In the genomic region with DNA sequence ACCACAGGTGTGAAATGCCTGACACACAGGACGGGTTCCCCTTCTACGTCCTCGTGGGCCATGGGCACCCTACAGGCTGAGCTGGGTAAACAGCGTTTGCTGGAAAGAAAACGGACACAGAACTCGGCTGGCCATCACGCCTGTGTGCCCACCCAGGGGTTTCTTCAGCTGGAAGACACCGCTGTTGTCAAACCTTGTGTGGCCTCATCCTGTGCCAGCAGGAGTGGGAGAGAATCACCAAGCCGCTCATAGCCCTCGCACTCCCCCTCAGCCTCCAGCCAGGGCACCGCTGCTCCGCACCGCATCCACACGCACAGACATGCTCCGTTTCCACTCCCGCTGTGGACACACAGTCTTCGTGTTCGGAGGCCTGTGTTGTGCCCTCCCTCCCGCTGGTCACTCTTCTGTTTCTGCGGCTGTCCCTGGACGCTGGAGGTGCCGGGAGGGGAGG, we compare ENCODE assay signal across 1 cellular context.
TF ChIP-seq lines count a peak whose summit lies in the region.

No MANE protein-coding gene starts in this region.

TF ChIP-seq in WTC11, 78 proteins besides CTCF, POLR2A, EP300 and RAD21 (continued from another document):
- TF ChIP-seq, protein P1, sequence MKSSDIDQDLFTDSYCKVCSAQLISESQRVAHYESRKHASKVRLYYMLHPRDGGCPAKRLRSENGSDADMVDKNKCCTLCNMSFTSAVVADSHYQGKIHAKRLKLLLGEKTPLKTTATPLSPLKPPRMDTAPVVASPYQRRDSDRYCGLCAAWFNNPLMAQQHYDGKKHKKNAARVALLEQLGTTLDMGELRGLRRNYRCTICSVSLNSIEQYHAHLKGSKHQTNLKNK (CRISPR knock-in tag; IDR thresholded peaks at IDR 0.05): no peak
- TF ChIP-seq ELF4 (CRISPR knock-in tag; IDR thresholded peaks at IDR 0.05; ENCODE audit: low read depth) (no peak), NR3C1 (CRISPR knock-in tag; conservative IDR thresholded peaks at IDR 0.05; ENCODE audit: low read depth) (no peak), TP53 (CRISPR knock-in tag; IDR thresholded peaks at IDR 0.05) (no peak)
- TF ChIP-seq, protein P2, sequence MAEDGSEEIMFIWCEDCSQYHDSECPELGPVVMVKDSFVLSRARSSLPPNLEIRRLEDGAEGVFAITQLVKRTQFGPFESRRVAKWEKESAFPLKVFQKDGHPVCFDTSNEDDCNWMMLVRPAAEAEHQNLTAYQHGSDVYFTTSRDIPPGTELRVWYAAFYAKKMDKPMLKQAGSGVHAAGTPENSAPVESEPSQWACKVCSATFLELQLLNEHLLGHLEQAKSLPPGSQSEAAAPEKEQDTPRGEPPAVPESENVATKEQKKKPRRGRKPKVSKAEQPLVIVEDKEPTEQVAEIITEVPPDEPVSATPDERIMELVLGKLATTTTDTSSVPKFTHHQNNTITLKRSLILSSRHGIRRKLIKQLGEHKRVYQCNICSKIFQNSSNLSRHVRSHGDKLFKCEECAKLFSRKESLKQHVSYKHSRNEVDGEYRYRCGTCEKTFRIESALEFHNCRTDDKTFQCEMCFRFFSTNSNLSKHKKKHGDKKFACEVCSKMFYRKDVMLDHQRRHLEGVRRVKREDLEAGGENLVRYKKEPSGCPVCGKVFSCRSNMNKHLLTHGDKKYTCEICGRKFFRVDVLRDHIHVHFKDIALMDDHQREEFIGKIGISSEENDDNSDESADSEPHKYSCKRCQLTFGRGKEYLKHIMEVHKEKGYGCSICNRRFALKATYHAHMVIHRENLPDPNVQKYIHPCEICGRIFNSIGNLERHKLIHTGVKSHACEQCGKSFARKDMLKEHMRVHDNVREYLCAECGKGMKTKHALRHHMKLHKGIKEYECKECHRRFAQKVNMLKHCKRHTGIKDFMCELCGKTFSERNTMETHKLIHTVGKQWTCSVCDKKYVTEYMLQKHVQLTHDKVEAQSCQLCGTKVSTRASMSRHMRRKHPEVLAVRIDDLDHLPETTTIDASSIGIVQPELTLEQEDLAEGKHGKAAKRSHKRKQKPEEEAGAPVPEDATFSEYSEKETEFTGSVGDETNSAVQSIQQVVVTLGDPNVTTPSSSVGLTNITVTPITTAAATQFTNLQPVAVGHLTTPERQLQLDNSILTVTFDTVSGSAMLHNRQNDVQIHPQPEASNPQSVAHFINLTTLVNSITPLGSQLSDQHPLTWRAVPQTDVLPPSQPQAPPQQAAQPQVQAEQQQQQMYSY (CRISPR knock-in tag; IDR thresholded peaks at IDR 0.05): no peak
- TF ChIP-seq, protein P3, sequence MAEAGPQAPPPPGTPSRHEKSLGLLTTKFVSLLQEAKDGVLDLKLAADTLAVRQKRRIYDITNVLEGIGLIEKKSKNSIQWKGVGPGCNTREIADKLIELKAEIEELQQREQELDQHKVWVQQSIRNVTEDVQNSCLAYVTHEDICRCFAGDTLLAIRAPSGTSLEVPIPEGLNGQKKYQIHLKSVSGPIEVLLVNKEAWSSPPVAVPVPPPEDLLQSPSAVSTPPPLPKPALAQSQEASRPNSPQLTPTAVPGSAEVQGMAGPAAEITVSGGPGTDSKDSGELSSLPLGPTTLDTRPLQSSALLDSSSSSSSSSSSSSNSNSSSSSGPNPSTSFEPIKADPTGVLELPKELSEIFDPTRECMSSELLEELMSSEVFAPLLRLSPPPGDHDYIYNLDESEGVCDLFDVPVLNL (CRISPR knock-in tag; IDR thresholded peaks at IDR 0.05; ENCODE audit: borderline replicate concordance, low read depth): no peak
- TF ChIP-seq, protein P4, sequence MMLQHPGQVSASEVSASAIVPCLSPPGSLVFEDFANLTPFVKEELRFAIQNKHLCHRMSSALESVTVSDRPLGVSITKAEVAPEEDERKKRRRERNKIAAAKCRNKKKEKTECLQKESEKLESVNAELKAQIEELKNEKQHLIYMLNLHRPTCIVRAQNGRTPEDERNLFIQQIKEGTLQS (CRISPR knock-in tag; conservative IDR thresholded peaks at IDR 0.05): no peak
- TF ChIP-seq, protein P5, sequence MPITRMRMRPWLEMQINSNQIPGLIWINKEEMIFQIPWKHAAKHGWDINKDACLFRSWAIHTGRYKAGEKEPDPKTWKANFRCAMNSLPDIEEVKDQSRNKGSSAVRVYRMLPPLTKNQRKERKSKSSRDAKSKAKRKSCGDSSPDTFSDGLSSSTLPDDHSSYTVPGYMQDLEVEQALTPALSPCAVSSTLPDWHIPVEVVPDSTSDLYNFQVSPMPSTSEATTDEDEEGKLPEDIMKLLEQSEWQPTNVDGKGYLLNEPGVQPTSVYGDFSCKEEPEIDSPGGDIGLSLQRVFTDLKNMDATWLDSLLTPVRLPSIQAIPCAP (CRISPR knock-in tag; IDR thresholded peaks at IDR 0.05): no peak
